14 cellular contexts compared by ENCODE assay signal in genomic region chr11:117074122-117074521, GRCh38. TPM values are rescaled to one million over a fixed set of nuclear protein-coding genes. Genes with fewer than 3 reads are reported as not detected.
A peak's percentile ranks its signal among the peaks of the same experiment; 100 is the strongest.
DNase-seq lines count a peak whose midpoint lies in the region; ATAC-seq and TF ChIP-seq lines count a peak whose summit lies in the region.
"Had no signal": no experiment of that assay in that cellular context is flagged by ENCODE, and none has a peak within 500 bp of the region (broad histone marks: within the 10 kb centered on the region; RNA-seq: fewer than 3 reads in every experiment).

No MANE protein-coding gene starts in this region.

- H3K9me3 Mint-ChIP-seq in activated naive CD8-positive, alpha-beta T cell treated with anti-CD3 and anti-CD28 coated beads, Interleukin-2, amount 50 U/mL, for 24 hours = no peaks in the 10 kb centered on the region
- no peaks in the 10 kb centered on the region for H3K9me3 Mint-ChIP-seq in progenitor cell of endocrine pancreas (ENCODE audit: low read depth)
- H3K9me3 Mint-ChIP-seq: nephron, T-cell had no signal

- no peak for TF ChIP-seq CTCF in progenitor cell of endocrine pancreas (IDR thresholded peaks at IDR 0.05; ENCODE audit: unreplicated experiment)

- DNase-seq in NOMO-1 (lab: John Stamatoyannopoulos, UW; ENCODE audit: unreplicated experiment in 2 of 2) (peak; percentile 48 to 60), progenitor cell of endocrine pancreas (ENCODE audit: low spot score, unreplicated experiment) (no peak), aorta (no peak), epidermal melanocyte (ENCODE audit: insufficient read length, low spot score) (no peak), head of caudate nucleus (no peak), activated gamma-delta T cell (lab: John Stamatoyannopoulos, UW) (no peak)
- DNase-seq in activated naive CD8-positive, alpha-beta T cell treated with anti-CD3 and anti-CD28 coated beads, Interleukin-2, amount 50 U/mL, for 24 hours = no peak
- DNase-seq: amniotic stem cell; effector CD4-positive, alpha-beta T cell; foreskin melanocyte; NCI-H2029; T-cell had no signal

- peak overlapping the region; percentile 69 for H3K27ac Mint-ChIP-seq in activated naive CD8-positive, alpha-beta T cell treated with anti-CD3 and anti-CD28 coated beads, Interleukin-2, amount 50 U/mL, for 24 hours
- peak overlapping the region; percentile 33 for H3K27ac Mint-ChIP-seq in progenitor cell of endocrine pancreas

- no peak overlapping the region for H3K27ac ChIP-seq in aorta (ENCODE audit: low read depth in 1 of 2, low read length in 2 of 2)

- no peak overlapping the region for H3K4me3 Mint-ChIP-seq in activated naive CD8-positive, alpha-beta T cell treated with anti-CD3 and anti-CD28 coated beads, Interleukin-2, amount 50 U/mL, for 24 hours
- no peak overlapping the region for H3K4me3 Mint-ChIP-seq in progenitor cell of endocrine pancreas (ENCODE audit: low read depth)
- H3K4me3 Mint-ChIP-seq: nephron had no signal

- no peaks in the 10 kb centered on the region for H3K36me3 ChIP-seq in aorta (ENCODE audit: control insufficient read depth in 1 of 2, insufficient read depth in 2 of 2, low read length in 1 of 2)

- H3K9me3 ChIP-seq in aorta (ENCODE audit: control insufficient read depth, low read length) = no peaks in the 10 kb centered on the region

- no peaks in the 10 kb centered on the region for H3K27me3 Mint-ChIP-seq in activated naive CD8-positive, alpha-beta T cell treated with anti-CD3 and anti-CD28 coated beads, Interleukin-2, amount 50 U/mL, for 24 hours
- no peaks in the 10 kb centered on the region for H3K27me3 Mint-ChIP-seq in progenitor cell of endocrine pancreas
- H3K27me3 Mint-ChIP-seq: T-cell had no signal

- ATAC-seq in activated naive CD8-positive, alpha-beta T cell treated with anti-CD3 and anti-CD28 coated beads, Interleukin-2, amount 50 U/mL, for 24 hours = no peak
- ATAC-seq in aorta (ENCODE audit: low FRiP score) = no peak
- ATAC-seq: T-cell had no signal

- peaks cover 8 to 13% of the 10 kb centered on the region in 2 donors for H3K4me1 ChIP-seq in aorta (ENCODE audit: control insufficient read depth in 1 of 2, insufficient read depth in 2 of 2, low read length in 2 of 2)

- peaks cover 73% of the 10 kb centered on the region for H3K4me1 Mint-ChIP-seq in activated naive CD8-positive, alpha-beta T cell treated with anti-CD3 and anti-CD28 coated beads, Interleukin-2, amount 50 U/mL, for 24 hours
- H3K4me1 Mint-ChIP-seq in progenitor cell of endocrine pancreas (ENCODE audit: low read depth) = peaks cover 38% of the 10 kb centered on the region

- H3K27me3 ChIP-seq in aorta (ENCODE audit: control insufficient read depth in 1 of 2, insufficient read depth in 2 of 2, low read length in 1 of 2) = no peaks in the 10 kb centered on the region

- H3K36me3 Mint-ChIP-seq in activated naive CD8-positive, alpha-beta T cell treated with anti-CD3 and anti-CD28 coated beads, Interleukin-2, amount 50 U/mL, for 24 hours (ENCODE audit: low read depth) = peaks cover 13% of the 10 kb centered on the region
- peaks cover 3% of the 10 kb centered on the region for H3K36me3 Mint-ChIP-seq in progenitor cell of endocrine pancreas (ENCODE audit: insufficient read depth)

- intact Hi-C loops in aorta (cut with DNase I) = no loop called here
- intact Hi-C loops in head of caudate nucleus (cut with DNase I) = no loop called here

- H3K4me3 ChIP-seq in GM08714 (ENCODE audit: low read length) (0 out of 2 replicates have a peak overlapping the region, but pooled peaks have one; percentile 11), aorta (ENCODE audit: low read length in 2 of 2) (no peak overlapping the region)

RNA-seq across cellular contexts. Expression of gene SIK3, which starts 24.1 kb away (rescaled TPM):
- total RNA-seq in progenitor cell of endocrine pancreas = 61.0 and 68.0 TPM in 2 replicates
- 10 to 100 TPM; 59.2 to 64.2 TPM for total RNA-seq in aorta
- 10 to 100 TPM in 1 of 2 donors, 1 to 10 TPM in 1; 6.4 to 18.8 TPM for polyA plus RNA-seq in aorta

Comparison
In these comparisons a context has a peak if more than half of its experiments do, and no peak if none do; other contexts are left out.
1. DNase-seq: peak in NOMO-1 (2 of 2); none in activated naive CD8-positive, alpha-beta T cell treated with anti-CD3 and anti-CD28 coated beads, Interleukin-2, amount 50 U/mL, for 24 hours (single experiment), progenitor cell of endocrine pancreas (single experiment), aorta (0 of 2), epidermal melanocyte (single experiment), head of caudate nucleus (0 of 42) and activated gamma-delta T cell (single experiment).